Comparison of ENCODE assay signal across 8 cellular contexts in genomic region chr2:106582431-106583143, GRCh38.
A peak's percentile ranks its signal among the peaks of the same experiment; 100 is the strongest.
DNase-seq lines count a peak whose midpoint lies in the region; ATAC-seq and TF ChIP-seq lines count a peak whose summit lies in the region.

No MANE protein-coding gene starts in this region.

- H3K27me3 Mint-ChIP-seq in activated T-helper 1 cell treated with anti-CD3 and anti-CD28 coated beads, Interleukin-12 subunit alpha, Interleukin-12 subunit beta, Interleukin-2, Interleukin-4 antibody, amounts not matched to agents 30 ng/mL and 10 ng/mL and 1 ng/mL, durations not matched to agents 14 hours and 24 hours and 36 hours (ENCODE audit: insufficient read depth), result peaks cover 24% of the 10 kb centered on the region
- peaks cover 66% of the 10 kb centered on the region for H3K27me3 Mint-ChIP-seq in neural crest cell (ENCODE audit: low read depth)

- peak overlapping the region; percentile 85 for H3K4me3 Mint-ChIP-seq in activated T-helper 1 cell treated with anti-CD3 and anti-CD28 coated beads, Interleukin-12 subunit alpha, Interleukin-12 subunit beta, Interleukin-2, Interleukin-4 antibody, amounts not matched to agents 30 ng/mL and 10 ng/mL and 1 ng/mL, durations not matched to agents 14 hours and 24 hours and 36 hours
- H3K4me3 Mint-ChIP-seq in neural crest cell, result peak overlapping the region; percentile 91

- H3K9me2 ChIP-seq in PC-3 (replicated peaks; ENCODE audit: low read length), result no peaks in the 10 kb centered on the region

- H3K27me3 ChIP-seq in PC-3 (ENCODE audit: low read length), result peaks cover 44% of the 10 kb centered on the region

- no peaks in the 10 kb centered on the region for H3K36me3 Mint-ChIP-seq in activated T-helper 1 cell treated with anti-CD3 and anti-CD28 coated beads, Interleukin-12 subunit alpha, Interleukin-12 subunit beta, Interleukin-2, Interleukin-4 antibody, amounts not matched to agents 30 ng/mL and 10 ng/mL and 1 ng/mL, durations not matched to agents 14 hours and 24 hours and 36 hours (ENCODE audit: low read depth)
- no peaks in the 10 kb centered on the region for H3K36me3 Mint-ChIP-seq in neural crest cell (ENCODE audit: low read depth)

- H3K36me3 ChIP-seq in PC-3 (ENCODE audit: low read depth, low read length), result no peaks in the 10 kb centered on the region

- H3K9me3 Mint-ChIP-seq in activated T-helper 1 cell treated with anti-CD3 and anti-CD28 coated beads, Interleukin-12 subunit alpha, Interleukin-12 subunit beta, Interleukin-2, Interleukin-4 antibody, amounts not matched to agents 30 ng/mL and 10 ng/mL and 1 ng/mL, durations not matched to agents 14 hours and 24 hours and 36 hours, result no peaks in the 10 kb centered on the region
- no peaks in the 10 kb centered on the region for H3K9me3 Mint-ChIP-seq in neural crest cell

- no peaks in the 10 kb centered on the region for H3K9me3 ChIP-seq in PC-3 (ENCODE audit: low read length)

- ATAC-seq in GM21447 (IDR thresholded peaks at IDR 0.05; ENCODE audit: unreplicated experiment), result peak; percentile 79
- peak; percentile 83 for ATAC-seq in PC-3

- no peaks in the 10 kb centered on the region for H3K79me2 ChIP-seq in PC-3 (ENCODE audit: low read length)

- TF ChIP-seq CTCF in PC-3 (conservative IDR thresholded peaks at IDR 0.05; ENCODE audit: low read depth, low read length), result peak; percentile 83
- peak; percentile 96 for TF ChIP-seq CTCF in fibroblast of the aortic adventitia (IDR thresholded peaks at IDR 0.05; ENCODE audit: insufficient read depth, low read length)
- TF ChIP-seq CTCF in neural crest cell (conservative IDR thresholded peaks at IDR 0.05), result peak; percentile 82

- H3K4me2 ChIP-seq in PC-3 (ENCODE audit: low read length), result peak overlapping the region; percentile 69

- H3K9ac ChIP-seq in PC-3 (ENCODE audit: low read length), result no peak overlapping the region

- no peak overlapping the region for H3K27ac ChIP-seq in PC-3 (ENCODE audit: low read length)

- peaks cover 18% of the 10 kb centered on the region for H3K4me1 Mint-ChIP-seq in activated T-helper 1 cell treated with anti-CD3 and anti-CD28 coated beads, Interleukin-12 subunit alpha, Interleukin-12 subunit beta, Interleukin-2, Interleukin-4 antibody, amounts not matched to agents 30 ng/mL and 10 ng/mL and 1 ng/mL, durations not matched to agents 14 hours and 24 hours and 36 hours (ENCODE audit: low read depth)
- peaks cover 33% of the 10 kb centered on the region for H3K4me1 Mint-ChIP-seq in neural crest cell

- BruUV-seq in PC-3 (replicated peaks; lab: Mats Ljungman, UMichigan), result no TSS peak

- intact Hi-C loops in PC-3 (cut with micrococcal nuclease), result loop anchor here (2.0 to 5.0 kb wide), 2 partner anchors 40 to 480 kb away; no protein-coding TSS in a partner anchor
- intact Hi-C loops in activated T-helper 1 cell treated with anti-CD3 and anti-CD28 coated beads, Interleukin-12 subunit alpha, Interleukin-12 subunit beta, Interleukin-2, Interleukin-4 antibody, amounts not matched to agents 30 ng/mL and 10 ng/mL and 1 ng/mL, durations not matched to agents 14 hours and 24 hours and 36 hours (cut with micrococcal nuclease), result loop anchor here (2.0 to 10.0 kb wide), 3 partner anchors 40 to 1238 kb away; no protein-coding TSS in a partner anchor

- no peaks in the 10 kb centered on the region for H3F3A ChIP-seq in PC-3 (ENCODE audit: low read length, unreplicated experiment)

- no peaks in the 10 kb centered on the region for H4K20me1 ChIP-seq in PC-3 (ENCODE audit: low read length)

- peak overlapping the region; percentile 35; the same call in 1 of the 2 replicates for H3K4me3 ChIP-seq in PC-3 (ENCODE audit: low read length)
- H3K4me3 ChIP-seq in fibroblast of the aortic adventitia (ENCODE audit: low read depth, low read length), result peak overlapping the region; percentile 53

- DNase-seq in DMS 273 treated with DMSO at 0.1 percent for 48 hours (lab: John Stamatoyannopoulos, UW), result peak; percentile 81
- peak; percentile 94 for DNase-seq in HuH-7 (ENCODE audit: low spot score)
- DNase-seq in PC-3, result peak; percentile 84
- DNase-seq in activated T-helper 1 cell treated with anti-CD3 and anti-CD28 coated beads, Interleukin-12 subunit alpha, Interleukin-12 subunit beta, Interleukin-2, Interleukin-4 antibody, amounts not matched to agents 30 ng/mL and 10 ng/mL and 1 ng/mL, durations not matched to agents 14 hours and 24 hours and 36 hours (ENCODE audit: low spot score), result peak; percentile 36
- DNase-seq in fibroblast of the aortic adventitia (ENCODE audit: low read depth), result peak; percentile 81
- peak; percentile 74 for DNase-seq in neural crest cell (ENCODE audit: low read depth, low spot score)
- peak; percentile 71 for DNase-seq in stromal cell of bone marrow (ENCODE audit: low read depth)

- no peak overlapping the region for H3K27ac Mint-ChIP-seq in activated T-helper 1 cell treated with anti-CD3 and anti-CD28 coated beads, Interleukin-12 subunit alpha, Interleukin-12 subunit beta, Interleukin-2, Interleukin-4 antibody, amounts not matched to agents 30 ng/mL and 10 ng/mL and 1 ng/mL, durations not matched to agents 14 hours and 24 hours and 36 hours
- peak overlapping the region; percentile 30 for H3K27ac Mint-ChIP-seq in neural crest cell (ENCODE audit: unreplicated experiment)

- peak overlapping the region; percentile 57; the same call in 1 of the 2 replicates for H2AFZ ChIP-seq in PC-3 (ENCODE audit: low read length)

- no peaks in the 10 kb centered on the region for H3K4me1 ChIP-seq in PC-3 (ENCODE audit: insufficient read depth, low read length)

- CTCF ChIA-PET in PC-3 (lab: Charles Lee), result interaction anchor here (0.6 to 1.2 kb wide), 5 partner anchors 20 to 663 kb away, joined by 3 to 17 read pairs (median 5); no protein-coding TSS in a partner anchor

- POLR2A ChIA-PET in PC-3 (lab: Charles Lee; ENCODE audit: unreplicated experiment), result no interaction called here

Comparison
In these comparisons a context has a peak if more than half of its experiments do, and no peak if none do; other contexts are left out.
1. DNase-seq: peak in every context shown above with its lines; median percentile 94 in HuH-7; 84 in PC-3; 81 in DMS 273 treated with DMSO at 0.1 percent for 48 hours; 81 in fibroblast of the aortic adventitia; 74 in neural crest cell; 71 in stromal cell of bone marrow; 36 in activated T-helper 1 cell treated with anti-CD3 and anti-CD28 coated beads, Interleukin-12 subunit alpha, Interleukin-12 subunit beta, Interleukin-2, Interleukin-4 antibody, amounts not matched to agents 30 ng/mL and 10 ng/mL and 1 ng/mL, durations not matched to agents 14 hours and 24 hours and 36 hours.